ENCODE assay signal across 1 cellular context in genomic region chr16:69435977-69436729, GRCh38.
TF ChIP-seq lines count a peak whose summit lies in the region.

No MANE protein-coding gene starts in this region.

TF ChIP-seq in GM23338, 12 proteins besides CTCF, POLR2A, EP300 and RAD21 (continued from another document):
- TF ChIP-seq, protein P1, sequence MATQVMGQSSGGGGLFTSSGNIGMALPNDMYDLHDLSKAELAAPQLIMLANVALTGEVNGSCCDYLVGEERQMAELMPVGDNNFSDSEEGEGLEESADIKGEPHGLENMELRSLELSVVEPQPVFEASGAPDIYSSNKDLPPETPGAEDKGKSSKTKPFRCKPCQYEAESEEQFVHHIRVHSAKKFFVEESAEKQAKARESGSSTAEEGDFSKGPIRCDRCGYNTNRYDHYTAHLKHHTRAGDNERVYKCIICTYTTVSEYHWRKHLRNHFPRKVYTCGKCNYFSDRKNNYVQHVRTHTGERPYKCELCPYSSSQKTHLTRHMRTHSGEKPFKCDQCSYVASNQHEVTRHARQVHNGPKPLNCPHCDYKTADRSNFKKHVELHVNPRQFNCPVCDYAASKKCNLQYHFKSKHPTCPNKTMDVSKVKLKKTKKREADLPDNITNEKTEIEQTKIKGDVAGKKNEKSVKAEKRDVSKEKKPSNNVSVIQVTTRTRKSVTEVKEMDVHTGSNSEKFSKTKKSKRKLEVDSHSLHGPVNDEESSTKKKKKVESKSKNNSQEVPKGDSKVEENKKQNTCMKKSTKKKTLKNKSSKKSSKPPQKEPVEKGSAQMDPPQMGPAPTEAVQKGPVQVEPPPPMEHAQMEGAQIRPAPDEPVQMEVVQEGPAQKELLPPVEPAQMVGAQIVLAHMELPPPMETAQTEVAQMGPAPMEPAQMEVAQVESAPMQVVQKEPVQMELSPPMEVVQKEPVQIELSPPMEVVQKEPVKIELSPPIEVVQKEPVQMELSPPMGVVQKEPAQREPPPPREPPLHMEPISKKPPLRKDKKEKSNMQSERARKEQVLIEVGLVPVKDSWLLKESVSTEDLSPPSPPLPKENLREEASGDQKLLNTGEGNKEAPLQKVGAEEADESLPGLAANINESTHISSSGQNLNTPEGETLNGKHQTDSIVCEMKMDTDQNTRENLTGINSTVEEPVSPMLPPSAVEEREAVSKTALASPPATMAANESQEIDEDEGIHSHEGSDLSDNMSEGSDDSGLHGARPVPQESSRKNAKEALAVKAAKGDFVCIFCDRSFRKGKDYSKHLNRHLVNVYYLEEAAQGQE (IDR thresholded peaks at IDR 0.05; ENCODE audit: unreplicated experiment), result no peak
- TF ChIP-seq, protein P2, sequence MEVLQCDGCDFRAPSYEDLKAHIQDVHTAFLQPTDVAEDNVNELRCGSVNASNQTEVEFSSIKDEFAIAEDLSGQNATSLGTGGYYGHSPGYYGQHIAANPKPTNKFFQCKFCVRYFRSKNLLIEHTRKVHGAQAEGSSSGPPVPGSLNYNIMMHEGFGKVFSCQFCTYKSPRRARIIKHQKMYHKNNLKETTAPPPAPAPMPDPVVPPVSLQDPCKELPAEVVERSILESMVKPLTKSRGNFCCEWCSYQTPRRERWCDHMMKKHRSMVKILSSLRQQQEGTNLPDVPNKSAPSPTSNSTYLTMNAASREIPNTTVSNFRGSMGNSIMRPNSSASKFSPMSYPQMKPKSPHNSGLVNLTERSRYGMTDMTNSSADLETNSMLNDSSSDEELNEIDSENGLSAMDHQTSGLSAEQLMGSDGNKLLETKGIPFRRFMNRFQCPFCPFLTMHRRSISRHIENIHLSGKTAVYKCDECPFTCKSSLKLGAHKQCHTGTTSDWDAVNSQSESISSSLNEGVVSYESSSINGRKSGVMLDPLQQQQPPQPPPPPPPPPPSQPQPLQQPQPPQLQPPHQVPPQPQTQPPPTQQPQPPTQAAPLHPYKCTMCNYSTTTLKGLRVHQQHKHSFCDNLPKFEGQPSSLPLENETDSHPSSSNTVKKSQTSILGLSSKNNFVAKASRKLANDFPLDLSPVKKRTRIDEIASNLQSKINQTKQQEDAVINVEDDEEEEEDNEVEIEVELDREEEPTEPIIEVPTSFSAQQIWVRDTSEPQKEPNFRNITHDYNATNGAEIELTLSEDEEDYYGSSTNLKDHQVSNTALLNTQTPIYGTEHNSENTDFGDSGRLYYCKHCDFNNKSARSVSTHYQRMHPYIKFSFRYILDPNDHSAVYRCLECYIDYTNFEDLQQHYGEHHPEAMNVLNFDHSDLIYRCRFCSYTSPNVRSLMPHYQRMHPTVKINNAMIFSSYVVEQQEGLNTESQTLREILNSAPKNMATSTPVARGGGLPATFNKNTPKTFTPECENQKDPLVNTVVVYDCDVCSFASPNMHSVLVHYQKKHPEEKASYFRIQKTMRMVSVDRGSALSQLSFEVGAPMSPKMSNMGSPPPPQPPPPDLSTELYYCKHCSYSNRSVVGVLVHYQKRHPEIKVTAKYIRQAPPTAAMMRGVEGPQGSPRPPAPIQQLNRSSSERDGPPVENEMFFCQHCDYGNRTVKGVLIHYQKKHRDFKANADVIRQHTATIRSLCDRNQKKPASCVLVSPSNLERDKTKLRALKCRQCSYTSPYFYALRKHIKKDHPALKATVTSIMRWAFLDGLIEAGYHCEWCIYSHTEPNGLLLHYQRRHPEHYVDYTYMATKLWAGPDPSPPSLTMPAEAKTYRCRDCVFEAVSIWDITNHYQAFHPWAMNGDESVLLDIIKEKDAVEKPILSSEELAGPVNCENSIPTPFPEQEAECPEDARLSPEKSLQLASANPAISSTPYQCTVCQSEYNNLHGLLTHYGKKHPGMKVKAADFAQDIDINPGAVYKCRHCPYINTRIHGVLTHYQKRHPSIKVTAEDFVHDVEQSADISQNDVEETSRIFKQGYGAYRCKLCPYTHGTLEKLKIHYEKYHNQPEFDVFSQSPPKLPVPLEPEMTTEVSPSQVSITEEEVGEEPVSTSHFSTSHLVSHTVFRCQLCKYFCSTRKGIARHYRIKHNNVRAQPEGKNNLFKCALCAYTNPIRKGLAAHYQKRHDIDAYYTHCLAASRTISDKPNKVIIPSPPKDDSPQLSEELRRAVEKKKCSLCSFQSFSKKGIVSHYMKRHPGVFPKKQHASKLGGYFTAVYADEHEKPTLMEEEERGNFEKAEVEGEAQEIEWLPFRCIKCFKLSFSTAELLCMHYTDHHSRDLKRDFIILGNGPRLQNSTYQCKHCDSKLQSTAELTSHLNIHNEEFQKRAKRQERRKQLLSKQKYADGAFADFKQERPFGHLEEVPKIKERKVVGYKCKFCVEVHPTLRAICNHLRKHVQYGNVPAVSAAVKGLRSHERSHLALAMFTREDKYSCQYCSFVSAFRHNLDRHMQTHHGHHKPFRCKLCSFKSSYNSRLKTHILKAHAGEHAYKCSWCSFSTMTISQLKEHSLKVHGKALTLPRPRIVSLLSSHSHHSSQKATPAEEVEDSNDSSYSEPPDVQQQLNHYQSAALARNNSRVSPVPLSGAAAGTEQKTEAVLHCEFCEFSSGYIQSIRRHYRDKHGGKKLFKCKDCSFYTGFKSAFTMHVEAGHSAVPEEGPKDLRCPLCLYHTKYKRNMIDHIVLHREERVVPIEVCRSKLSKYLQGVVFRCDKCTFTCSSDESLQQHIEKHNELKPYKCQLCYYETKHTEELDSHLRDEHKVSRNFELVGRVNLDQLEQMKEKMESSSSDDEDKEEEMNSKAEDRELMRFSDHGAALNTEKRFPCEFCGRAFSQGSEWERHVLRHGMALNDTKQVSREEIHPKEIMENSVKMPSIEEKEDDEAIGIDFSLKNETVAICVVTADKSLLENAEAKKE (CRISPR knock-in tag; IDR thresholded peaks at IDR 0.05), result no peak
- no peak for TF ChIP-seq NANOG (IDR thresholded peaks at IDR 0.05; ENCODE audit: borderline replicate concordance)
- TF ChIP-seq, protein P3, sequence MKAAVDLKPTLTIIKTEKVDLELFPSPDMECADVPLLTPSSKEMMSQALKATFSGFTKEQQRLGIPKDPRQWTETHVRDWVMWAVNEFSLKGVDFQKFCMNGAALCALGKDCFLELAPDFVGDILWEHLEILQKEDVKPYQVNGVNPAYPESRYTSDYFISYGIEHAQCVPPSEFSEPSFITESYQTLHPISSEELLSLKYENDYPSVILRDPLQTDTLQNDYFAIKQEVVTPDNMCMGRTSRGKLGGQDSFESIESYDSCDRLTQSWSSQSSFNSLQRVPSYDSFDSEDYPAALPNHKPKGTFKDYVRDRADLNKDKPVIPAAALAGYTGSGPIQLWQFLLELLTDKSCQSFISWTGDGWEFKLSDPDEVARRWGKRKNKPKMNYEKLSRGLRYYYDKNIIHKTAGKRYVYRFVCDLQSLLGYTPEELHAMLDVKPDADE (IDR thresholded peaks at IDR 0.05), result no peak
- TF ChIP-seq STAT1 (IDR thresholded peaks at IDR 0.05; ENCODE audit: unreplicated experiment), result no peak
- TF ChIP-seq JUNB (IDR thresholded peaks at IDR 0.05; ENCODE audit: unreplicated experiment), result no peak
- TF ChIP-seq CREB1 (CRISPR knock-in tag; IDR thresholded peaks at IDR 0.05; ENCODE audit: low read depth), result no peak
- TF ChIP-seq ZNF331 (CRISPR knock-in tag; IDR thresholded peaks at IDR 0.05; ENCODE audit: low read depth), result no peak
